In genomic region chr16:12191102-12191501, GRCh38 we compare ENCODE assay signal across 18 cellular contexts.
"Had no signal": no experiment of that assay in that cellular context is flagged by ENCODE, and none has a peak within 500 bp of the region (broad histone marks: within the 10 kb centered on the region; RNA-seq: fewer than 3 reads in every experiment).

No MANE protein-coding gene starts in this region.

- DNase-seq: activated CD4-positive, alpha-beta T cell treated with anti-CD3 and anti-CD28 coated beads, Interleukin-2, amount 50 U/mL, for 1 hour; activated CD8-positive, alpha-beta T cell treated with anti-CD3 and anti-CD28 coated beads, Interleukin-2, amount 10 ng/mL, durations not matched to agents 7 days and 5 days; activated gamma-delta T cell; aorta; effector CD4-positive, alpha-beta T cell; erythroblast; foreskin fibroblast; heart right ventricle; islet precursor cell; left colon; lower lobe of right lung; mesendoderm; naive B cell; posterior cingulate gyrus; stimulated activated CD4-positive, alpha-beta T cell treated with anti-CD3 and anti-CD28 coated beads, Interleukin-2, amount 100 ng/mL, for 48 hours; stimulated activated CD8-positive, alpha-beta memory T cell treated with anti-CD3 and anti-CD28 coated beads, Interleukin-4, amount 100 ng/mL, for 48 hours; stimulated activated naive CD4-positive, alpha-beta T cell treated with Interleukin-2 at 50 U/mL for 16 hours had no signal

- ATAC-seq: activated CD4-positive, CD25-positive, alpha-beta regulatory T cell treated with anti-CD3 and anti-CD28 coated beads, Interleukin-2, amount 50 U/mL, for 24 hours; activated CD8-positive, alpha-beta T cell treated with anti-CD3 and anti-CD28 coated beads, Interleukin-2, amount 10 ng/mL, durations not matched to agents 7 days and 5 days; heart right ventricle; left colon; lower lobe of right lung had no signal
